Comparison of ENCODE assay signal across 19 cellular contexts in the genomic region with DNA sequence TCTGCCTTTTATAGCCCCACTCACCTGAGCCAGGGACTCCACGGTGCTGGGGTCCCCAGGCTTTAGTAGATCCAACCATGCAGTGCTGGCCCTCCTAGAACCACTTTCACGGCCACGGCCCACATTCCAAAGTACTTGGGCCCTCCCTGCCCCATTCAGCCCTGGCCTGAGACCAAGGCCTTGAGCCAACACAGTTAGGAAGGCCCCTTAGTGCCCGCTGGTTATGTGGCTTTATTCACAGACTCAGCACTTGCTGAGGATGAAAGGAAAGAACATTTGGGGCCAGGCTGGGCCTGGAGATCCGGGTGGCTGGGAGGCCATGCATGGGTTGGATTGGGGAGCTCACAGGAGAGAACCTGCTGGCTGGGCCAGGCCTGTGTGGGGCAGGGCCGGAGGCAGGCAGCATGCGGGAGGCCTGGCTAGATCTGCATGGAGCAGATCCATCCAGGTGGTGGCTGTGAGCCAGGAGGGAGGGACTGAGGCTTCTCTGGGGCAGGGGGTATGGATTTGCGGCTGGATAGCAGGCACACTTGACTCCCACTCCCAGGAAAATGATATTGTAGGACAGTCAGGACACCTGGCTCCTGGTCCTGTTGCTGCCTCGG. TPM values are rescaled to one million over a fixed set of nuclear protein-coding genes. Genes with fewer than 3 reads are reported as not detected.
DNase-seq lines count a peak whose midpoint lies in the region; ATAC-seq, FAIRE-seq and TF ChIP-seq lines count a peak whose summit lies in the region.
"Had no signal": no experiment of that assay in that cellular context is flagged by ENCODE, and none has a peak within 500 bp of the region (broad histone marks: within the 10 kb centered on the region; RNA-seq: fewer than 3 reads in every experiment).

No MANE protein-coding gene starts in this region.

- H3K27me3 ChIP-seq in HepG2 (ENCODE audit: control insufficient read depth in 1 of 2, insufficient read depth in 2 of 2, low read length in 2 of 2) (peaks cover 2 to 24% of the 10 kb centered on the region in 2 experiments; a peak in 3 of 5 replicates), right lobe of liver (no peaks in the 10 kb centered on the region), neural progenitor cell (no peaks in the 10 kb centered on the region)
- H3K27me3 ChIP-seq: BLaER1 had no signal

- DNase-seq in HepG2 (ENCODE audit: low spot score) (no peak), right lobe of liver (no peak), neural progenitor cell (ENCODE audit: low spot score) (no peak), epidermal melanocyte (ENCODE audit: insufficient read length, low spot score) (no peak), SK-N-DZ (ENCODE audit: low spot score) (no peak), NCI-H446 (lab: John Stamatoyannopoulos, UW) (no peak)
- DNase-seq in activated CD8-positive, alpha-beta T cell treated with anti-CD3 and anti-CD28 coated beads, Interleukin-2, amount 10 ng/mL, durations not matched to agents 7 days and 5 days: no peak
- DNase-seq: activated CD4-positive, alpha-beta T cell treated with anti-CD3 and anti-CD28 coated beads for 1 hour; natural killer cell; NCI-H2171; NCI-H526 treated with DMSO at 0.1 percent for 48 hours had no signal

- no peak overlapping the region for H3K27ac Mint-ChIP-seq in neural progenitor cell
- no peak overlapping the region for H3K27ac Mint-ChIP-seq in activated CD8-positive, alpha-beta T cell treated with anti-CD3 and anti-CD28 coated beads, Interleukin-2, amount 10 ng/mL, durations not matched to agents 7 days and 5 days
- H3K27ac Mint-ChIP-seq: activated naive CD4-positive, alpha-beta T cell treated with anti-CD3 and anti-CD28 coated beads, Interleukin-2, amount 50 U/mL, for 72 hours; natural killer cell; progenitor cell of endocrine pancreas had no signal

- TF ChIP-seq EP300 in HepG2 (IDR thresholded peaks at IDR 0.05; ENCODE audit: low read depth in 2 of 2, low read length in 2 of 2): no peak
- TF ChIP-seq EP300 in HepG2 (CRISPR knock-in tag; IDR thresholded peaks at IDR 0.05; ENCODE audit: borderline replicate concordance): no peak

- no peak overlapping the region; a peak in 1 of 6 replicates for H3K4me3 ChIP-seq in HepG2 (replicated peaks in 1 of 3; ENCODE audit: insufficient read depth in 1 of 3, low read depth in 2 of 3, low read length in 3 of 3)
- H3K4me3 ChIP-seq in right lobe of liver: no peak overlapping the region
- H3K4me3 ChIP-seq in neural progenitor cell: no peak overlapping the region
- H3K4me3 ChIP-seq: BLaER1 had no signal

- WGBS in HepG2 (ENCODE audit: low lambda C conversion rate): 20% methylated on average over 7 of the region's 9 CpGs
- 63% methylated on average over 7 of the region's 9 CpGs for WGBS in right lobe of liver (ENCODE audit: insufficient coverage, low coverage, low lambda C conversion rate, missing lambda C conversion rate)

- no peaks in the 10 kb centered on the region for H3K79me2 ChIP-seq in HepG2 (ENCODE audit: insufficient read depth, low read length)
- H3K79me2 ChIP-seq in neural progenitor cell (ENCODE audit: low read depth): no peaks in the 10 kb centered on the region

- in situ Hi-C loops in HepG2 (cut with HindIII; ENCODE audit: extremely low pct_ligation_motif_present, low pct_unique_long_range_greater_than_20kb): loop anchor here (5.0 to 25.0 kb wide), 3 partner anchors 69 to 304 kb away; no protein-coding TSS in a partner anchor

- no peak for TF ChIP-seq POLR2A in HepG2 (IDR thresholded peaks at IDR 0.05; ENCODE audit: insufficient read depth in 1 of 2, low read depth in 2 of 2, low read length in 2 of 2)
- TF ChIP-seq POLR2A in right lobe of liver (IDR thresholded peaks at IDR 0.05): no peak

- no peaks in the 10 kb centered on the region for H3K9me3 Mint-ChIP-seq in neural progenitor cell
- no peaks in the 10 kb centered on the region for H3K9me3 Mint-ChIP-seq in activated CD8-positive, alpha-beta T cell treated with anti-CD3 and anti-CD28 coated beads, Interleukin-2, amount 10 ng/mL, durations not matched to agents 7 days and 5 days (ENCODE audit: insufficient read depth)
- H3K9me3 Mint-ChIP-seq: activated naive CD4-positive, alpha-beta T cell treated with anti-CD3 and anti-CD28 coated beads, Interleukin-2, amount 50 U/mL, for 72 hours; natural killer cell had no signal

- no peak overlapping the region for H3K27ac ChIP-seq in HepG2 (ENCODE audit: extremely low read length, insufficient read depth, low read length)
- H3K27ac ChIP-seq in right lobe of liver: no peak overlapping the region
- H3K27ac ChIP-seq in neural progenitor cell: no peak overlapping the region
- H3K27ac ChIP-seq: BLaER1 had no signal

- H3K4me2 ChIP-seq in HepG2 (ENCODE audit: low read depth, low read length): peak overlapping the region; percentile 52
- H3K4me2 ChIP-seq in neural progenitor cell: no peak overlapping the region
- H3K4me2 ChIP-seq: BLaER1 had no signal

- no peak for FAIRE-seq in HepG2 (lab: Jason Lieb, UNC)
- FAIRE-seq: colon had no signal

- H4K20me1 ChIP-seq in HepG2 (ENCODE audit: insufficient read depth, low read length): no peaks in the 10 kb centered on the region
- H4K20me1 ChIP-seq in neural progenitor cell (ENCODE audit: low read depth): no peaks in the 10 kb centered on the region
- H4K20me1 ChIP-seq: BLaER1 had no signal

- H2AFZ ChIP-seq in HepG2 (ENCODE audit: low read length) (no peak overlapping the region), neural progenitor cell (replicated peaks) (peak overlapping the region; percentile 98)

- H3K36me3 ChIP-seq in HepG2 (replicated peaks in 1 of 2; ENCODE audit: control insufficient read depth in 1 of 2, insufficient read depth in 2 of 2, low read length in 2 of 2): no peaks in the 10 kb centered on the region
- H3K36me3 ChIP-seq in right lobe of liver: no peaks in the 10 kb centered on the region
- no peaks in the 10 kb centered on the region for H3K36me3 ChIP-seq in neural progenitor cell
- H3K36me3 ChIP-seq: BLaER1 had no signal

- peaks cover 14% of the 10 kb centered on the region for H3K4me1 ChIP-seq in HepG2 (ENCODE audit: insufficient read depth, low read length)
- H3K4me1 ChIP-seq in right lobe of liver: no peaks in the 10 kb centered on the region
- peaks cover 3% of the 10 kb centered on the region for H3K4me1 ChIP-seq in neural progenitor cell

- peaks cover 12% of the 10 kb centered on the region for H3K27me3 Mint-ChIP-seq in neural progenitor cell (ENCODE audit: insufficient read depth, low read depth)
- H3K27me3 Mint-ChIP-seq in activated CD8-positive, alpha-beta T cell treated with anti-CD3 and anti-CD28 coated beads, Interleukin-2, amount 10 ng/mL, durations not matched to agents 7 days and 5 days (ENCODE audit: low read depth): peaks cover 22% of the 10 kb centered on the region

- CTCF ChIA-PET in HepG2 (lab: Yijun Ruan, JAX; ENCODE audit: low intra/inter-chr PET ratio, low total read pairs): interaction anchor here (2.5 to 7.9 kb wide), 2 partner anchors 66 to 115 kb away, joined by 7 to 132 read pairs; no protein-coding TSS in a partner anchor
- CTCF ChIA-PET in activated CD8-positive, alpha-beta T cell treated with anti-CD3 and anti-CD28 coated beads, Interleukin-2, amount 10 ng/mL, durations not matched to agents 7 days and 5 days (lab: Charles Lee): interaction anchor here (3.4 to 7.9 kb wide), 2 partner anchors 66 to 112 kb away, joined by 43 to 251 read pairs; no protein-coding TSS in a partner anchor

- H3K9me3 ChIP-seq in HepG2 (ENCODE audit: low read length) (no peaks in the 10 kb centered on the region), right lobe of liver (no peaks in the 10 kb centered on the region), neural progenitor cell (ENCODE audit: low read depth) (no peaks in the 10 kb centered on the region)
- H3K9me3 ChIP-seq: BLaER1 had no signal

- no peak for TF ChIP-seq RAD21 in HepG2 (CRISPR knock-in tag; IDR thresholded peaks at IDR 0.05)

- H3F3A ChIP-seq in neural progenitor cell (ENCODE audit: low read depth): no peaks in the 10 kb centered on the region

- intact Hi-C loops in HepG2 (cut with micrococcal nuclease; ENCODE audit: unreplicated experiment): loop anchor here (5.0 kb wide), 2 partner anchors 304 to 729 kb away; no protein-coding TSS in a partner anchor
- intact Hi-C loops in right lobe of liver (cut with DNase I): loop anchor here in 1 of 2 donors (5.0 kb wide), 1 partner anchor 109 kb away; the partner anchor contains the start of gene SLC22A8

- POLR2A ChIA-PET in HepG2 (lab: Yijun Ruan, JAX): no interaction called here
- POLR2A ChIA-PET in activated CD8-positive, alpha-beta T cell treated with anti-CD3 and anti-CD28 coated beads, Interleukin-2, amount 10 ng/mL, durations not matched to agents 7 days and 5 days (lab: Charles Lee): no interaction called here

- no peaks in the 10 kb centered on the region for H3K36me3 Mint-ChIP-seq in neural progenitor cell
- no peaks in the 10 kb centered on the region for H3K36me3 Mint-ChIP-seq in activated CD8-positive, alpha-beta T cell treated with anti-CD3 and anti-CD28 coated beads, Interleukin-2, amount 10 ng/mL, durations not matched to agents 7 days and 5 days (ENCODE audit: low read depth)
- H3K36me3 Mint-ChIP-seq: activated naive CD4-positive, alpha-beta T cell treated with anti-CD3 and anti-CD28 coated beads, Interleukin-2, amount 50 U/mL, for 72 hours; natural killer cell had no signal

- ATAC-seq in HepG2 (peak; percentile 20), right lobe of liver (no peak), esophagus mucosa (peak; percentile 27)
- ATAC-seq in activated CD8-positive, alpha-beta T cell treated with anti-CD3 and anti-CD28 coated beads, Interleukin-2, amount 10 ng/mL, durations not matched to agents 7 days and 5 days: no peak
- ATAC-seq: activated naive CD4-positive, alpha-beta T cell treated with anti-CD3 and anti-CD28 coated beads, Interleukin-2, amount 50 U/mL, for 72 hours; natural killer cell had no signal

- H3K9ac ChIP-seq in HepG2 (ENCODE audit: insufficient read depth, low read depth, low read length) (no peak overlapping the region; the same call in 1 of the 2 replicates), neural progenitor cell (no peak overlapping the region)
- H3K9ac ChIP-seq: BLaER1 had no signal

- H3K4me1 Mint-ChIP-seq in neural progenitor cell: no peaks in the 10 kb centered on the region
- H3K4me1 Mint-ChIP-seq in activated CD8-positive, alpha-beta T cell treated with anti-CD3 and anti-CD28 coated beads, Interleukin-2, amount 10 ng/mL, durations not matched to agents 7 days and 5 days (ENCODE audit: low read depth): peaks cover 15% of the 10 kb centered on the region

- H3K4me3 Mint-ChIP-seq in neural progenitor cell: no peak overlapping the region
- H3K4me3 Mint-ChIP-seq in activated CD8-positive, alpha-beta T cell treated with anti-CD3 and anti-CD28 coated beads, Interleukin-2, amount 10 ng/mL, durations not matched to agents 7 days and 5 days: no peak overlapping the region
- H3K4me3 Mint-ChIP-seq: natural killer cell had no signal

- BruUV-seq in HepG2 (replicated peaks; lab: Mats Ljungman, UMichigan): no TSS peak

- TF ChIP-seq CTCF in HepG2 (CRISPR knock-in tag; IDR thresholded peaks at IDR 0.05) (no peak), right lobe of liver (IDR thresholded peaks at IDR 0.05) (no peak), neural progenitor cell (IDR thresholded peaks at IDR 0.05) (no peak)

RNA-seq across cellular contexts. Expression of gene CHRM1, which starts 12.6 kb away (rescaled TPM):
- total RNA-seq in HepG2 (2016; rRNA removed; fragmentation: Illumina TruSeq; extraction: Trizol): not detected in 2 replicates
- total RNA-seq in HepG2 (2016; cell fraction: cytosol; rRNA removed; fragmentation: Illumina TruSeq; extraction: Trizol; ENCODE audit: low read depth): not detected in 2 replicates
- total RNA-seq in HepG2 (2016; cell fraction: insoluble cytoplasmic fraction; rRNA removed; fragmentation: Illumina TruSeq; extraction: Trizol): not detected in 2 replicates
- not detected in 2 replicates for total RNA-seq in HepG2 (2016; cell fraction: membrane; rRNA removed; fragmentation: Illumina TruSeq; extraction: Trizol)
- not detected in 2 replicates for total RNA-seq in HepG2 (2016; cell fraction: nucleus; rRNA removed; fragmentation: Illumina TruSeq; extraction: Trizol)
- not detected in 2 replicates for polyA plus RNA-seq in HepG2 (2011; rRNA removed)
- not detected in 2 replicates for polyA plus RNA-seq in HepG2 (2011; cell fraction: cytosol; rRNA removed)
- polyA plus RNA-seq in HepG2 (2011; cell fraction: nucleus; rRNA removed): not detected in 2 replicates
- not detected in 2 replicates for polyA plus RNA-seq in HepG2 (2012)
- polyA plus RNA-seq in HepG2 (2016; cell fraction: cytosol; fragmentation: Illumina TruSeq; extraction: Trizol; ENCODE audit: low read depth): not detected in 2 replicates
- not detected in 2 replicates for polyA plus RNA-seq in HepG2 (2016; cell fraction: insoluble cytoplasmic fraction; fragmentation: Illumina TruSeq; extraction: Trizol; ENCODE audit: low read depth)
- polyA plus RNA-seq in HepG2 (2016; cell fraction: membrane; fragmentation: Illumina TruSeq; extraction: Trizol; ENCODE audit: low read depth): not detected in 2 replicates
- polyA plus RNA-seq in HepG2 (2016; cell fraction: nucleus; fragmentation: Illumina TruSeq; extraction: Trizol; ENCODE audit: insufficient read depth, low read depth): not detected in 2 replicates
- polyA minus RNA-seq in HepG2 (2011; rRNA and poly(A)+ RNA removed; ENCODE audit: low replicate concordance): 0.21 TPM in 1 of 2 replicates, not detected in the other
- not detected in 2 replicates for polyA minus RNA-seq in HepG2 (2011; cell fraction: cytosol; rRNA and poly(A)+ RNA removed)
- polyA minus RNA-seq in HepG2 (2011; cell fraction: nucleus; rRNA and poly(A)+ RNA removed): not detected in 2 replicates
- total RNA-seq in right lobe of liver: not detected
- total RNA-seq in esophagus mucosa: not detected
- total RNA-seq in neural progenitor cell (ENCODE audit: low replicate concordance): not detected in 2 replicates
- 1.3 and 1.8 TPM in 2 replicates for polyA plus RNA-seq in SK-N-DZ (2014; cell fraction: cytosol; rRNA removed)
- polyA plus RNA-seq in SK-N-DZ (2014; cell fraction: nucleus; rRNA removed): 0.53 and 1.0 TPM in 2 replicates
- total RNA-seq in activated CD8-positive, alpha-beta T cell treated with anti-CD3 and anti-CD28 coated beads, Interleukin-2, amount 10 ng/mL, durations not matched to agents 7 days and 5 days: not detected
- total RNA-seq: activated naive CD4-positive, alpha-beta T cell treated with anti-CD3 and anti-CD28 coated beads, Interleukin-2, amount 50 U/mL, for 72 hours; H7; M059J; natural killer cell; ureter had no signal

RNA-seq across cellular contexts. Expression of gene SLC3A2, which starts 27.9 kb away (rescaled TPM):
- total RNA-seq in HepG2 (2016; rRNA removed; fragmentation: Illumina TruSeq; extraction: Trizol): 94.8 and 213 TPM in 2 replicates
- total RNA-seq in HepG2 (2016; cell fraction: cytosol; rRNA removed; fragmentation: Illumina TruSeq; extraction: Trizol; ENCODE audit: low read depth): 38.0 and 39.9 TPM in 2 replicates
- total RNA-seq in HepG2 (2016; cell fraction: insoluble cytoplasmic fraction; rRNA removed; fragmentation: Illumina TruSeq; extraction: Trizol): 86.4 and 215 TPM in 2 replicates
- total RNA-seq in HepG2 (2016; cell fraction: membrane; rRNA removed; fragmentation: Illumina TruSeq; extraction: Trizol): 38.3 and 41.7 TPM in 2 replicates
- total RNA-seq in HepG2 (2016; cell fraction: nucleus; rRNA removed; fragmentation: Illumina TruSeq; extraction: Trizol): 205 and 227 TPM in 2 replicates
- polyA plus RNA-seq in HepG2 (2011; rRNA removed): 225 and 226 TPM in 2 replicates
- 197 and 232 TPM in 2 replicates for polyA plus RNA-seq in HepG2 (2011; cell fraction: cytosol; rRNA removed)
- polyA plus RNA-seq in HepG2 (2011; cell fraction: nucleus; rRNA removed): 387 TPM in 2 replicates
- 155 and 209 TPM in 2 replicates for polyA plus RNA-seq in HepG2 (2012)
- polyA plus RNA-seq in HepG2 (2016; cell fraction: cytosol; fragmentation: Illumina TruSeq; extraction: Trizol; ENCODE audit: low read depth): 14.6 and 16.2 TPM in 2 replicates
- polyA plus RNA-seq in HepG2 (2016; cell fraction: insoluble cytoplasmic fraction; fragmentation: Illumina TruSeq; extraction: Trizol; ENCODE audit: low read depth): 86.8 and 89.1 TPM in 2 replicates
- 14.4 and 19.1 TPM in 2 replicates for polyA plus RNA-seq in HepG2 (2016; cell fraction: membrane; fragmentation: Illumina TruSeq; extraction: Trizol; ENCODE audit: low read depth)
- polyA plus RNA-seq in HepG2 (2016; cell fraction: nucleus; fragmentation: Illumina TruSeq; extraction: Trizol; ENCODE audit: insufficient read depth, low read depth): 322 and 351 TPM in 2 replicates
- 232 and 734 TPM in 2 replicates for polyA minus RNA-seq in HepG2 (2011; rRNA and poly(A)+ RNA removed; ENCODE audit: low replicate concordance)
- 189 and 204 TPM in 2 replicates for polyA minus RNA-seq in HepG2 (2011; cell fraction: cytosol; rRNA and poly(A)+ RNA removed)
- polyA minus RNA-seq in HepG2 (2011; cell fraction: nucleus; rRNA and poly(A)+ RNA removed): 166 and 194 TPM in 2 replicates
- 100 to 1,000 TPM in 1 of 6 experiments, 10 to 100 TPM in 5; 39.8 to 106 (median 63.0) TPM for total RNA-seq in right lobe of liver
- total RNA-seq in esophagus mucosa: 233 TPM
- total RNA-seq in neural progenitor cell (ENCODE audit: low replicate concordance): 99.8 and 130 TPM in 2 replicates
- polyA plus RNA-seq in SK-N-DZ (2014; cell fraction: cytosol; rRNA removed): 119 and 124 TPM in 2 replicates
- 182 and 202 TPM in 2 replicates for polyA plus RNA-seq in SK-N-DZ (2014; cell fraction: nucleus; rRNA removed)
- 100 to 1,000 TPM; 190 to 202 TPM for total RNA-seq in activated CD8-positive, alpha-beta T cell treated with anti-CD3 and anti-CD28 coated beads, Interleukin-2, amount 10 ng/mL, durations not matched to agents 7 days and 5 days

Comparison
In these comparisons a context has a peak if more than half of its experiments do, and no peak if none do; other contexts are left out.
1. ATAC-seq: peak in HepG2 (single experiment) and esophagus mucosa (single experiment); none in right lobe of liver (0 of 4) and activated CD8-positive, alpha-beta T cell treated with anti-CD3 and anti-CD28 coated beads, Interleukin-2, amount 10 ng/mL, durations not matched to agents 7 days and 5 days (single experiment).